In genomic region chr18:76822510-76823165, GRCh38 we compare ENCODE assay signal across 8 cellular contexts. TPM values are rescaled to one million over a fixed set of nuclear protein-coding genes. Genes with fewer than 3 reads are reported as not detected.
DNase-seq lines count a peak whose midpoint lies in the region; ATAC-seq, FAIRE-seq and TF ChIP-seq lines count a peak whose summit lies in the region.

Gene ZNF236, plus strand, starts transcription at chr18:76822557. Its CDS starts 51 bp downstream, at chr18:76822608.

- peaks cover 13% of the 10 kb centered on the region for H3K4me1 ChIP-seq in HAP-1
- H3K4me1 ChIP-seq in GM12878 (ENCODE audit: control insufficient read depth, insufficient read depth, low read length): peaks cover 16% of the 10 kb centered on the region
- H3K4me1 ChIP-seq in iPS DF 6.9 (ENCODE audit: control insufficient read depth, insufficient read depth, low read length): no peaks in the 10 kb centered on the region
- H3K4me1 ChIP-seq in gastrocnemius medialis: peaks cover 14 to 20% of the 10 kb centered on the region in 2 donors

- no peaks in the 10 kb centered on the region for H4K20me1 ChIP-seq in GM12878 (ENCODE audit: control insufficient read depth, insufficient read depth)

- SMC1A ChIA-PET in GM12878 (lab: Charles Lee; ENCODE audit: uncharacterized antibody, unreplicated experiment): interaction anchor here (1.9 kb wide), 1 partner anchor 19 kb away, joined by 12 read pairs; no protein-coding TSS in a partner anchor

- intact Hi-C loops in GM12878 (cut with micrococcal nuclease; ENCODE audit: unreplicated experiment): loop anchor here (5.0 to 10.0 kb wide), 3 partner anchors 235 to 328 kb away; partner anchors contain the start of gene ZNF516
- intact Hi-C loops in gastrocnemius medialis (cut with DNase I; ENCODE audit: low total_unique reads): loop anchor here (5.0 kb wide), 1 partner anchor 335 kb away; no protein-coding TSS in a partner anchor

- BruUV-seq in GM12878 (replicated peaks; lab: Mats Ljungman, UMichigan): no TSS peak

- no peak for TF ChIP-seq EP300 in GM12878 (IDR thresholded peaks at IDR 0.05; ENCODE audit: borderline replicate concordance in 1 of 2, control insufficient read depth in 1 of 2, low read depth in 2 of 2, low read length in 2 of 2)

- no peak for FAIRE-seq in GM12878 (lab: Jason Lieb, UNC)

- no peak for TF ChIP-seq RAD21 in GM12878 (IDR thresholded peaks at IDR 0.05; ENCODE audit: insufficient read depth, low read depth, low read length)

- POLR2A ChIA-PET in GM12878 (lab: Charles Lee): interaction anchor here (0.6 kb wide), 1 partner anchor 12 kb away, joined by 3 read pairs; no protein-coding TSS in a partner anchor

- RAD21 ChIA-PET in GM12878 (lab: Charles Lee; ENCODE audit: unreplicated experiment): interaction anchor here (1.0 kb wide), 1 partner anchor 141 kb away, joined by 3 read pairs; no protein-coding TSS in a partner anchor

- DNase-seq in GM12864 (ENCODE audit: low read depth): no peak
- peak; percentile 46 to 79 for DNase-seq in HAP-1 (ENCODE audit: low spot score in 2 of 2)
- peak; percentile 75 for DNase-seq in MG63
- DNase-seq in T-helper 9 cell: peak; percentile 50
- DNase-seq in GM12878 (ENCODE audit: low read depth, low spot score): no peak
- no peak for DNase-seq in iPS DF 6.9 (ENCODE audit: low read depth, low spot score)
- peak; percentile 47 to 60 for DNase-seq in gastrocnemius medialis
- DNase-seq in OCI-M2 (lab: John Stamatoyannopoulos, UW; ENCODE audit: unreplicated experiment): no peak

- in situ Hi-C loops in HAP-1 (cut with MboI; ENCODE audit: low sequenced_read_pairs): no loop called here
- in situ Hi-C loops in GM12878 (cut with MboI): no loop called here
- in situ Hi-C loops in gastrocnemius medialis (cut with MboI; ENCODE audit: low sequenced_read_pairs in 4 of 4): loop anchor here in 1 of 4 donors (25.0 kb wide), 1 partner anchor 165 kb away; no protein-coding TSS in a partner anchor

- TF ChIP-seq CTCF in GM12864 (IDR thresholded peaks at IDR 0.05; ENCODE audit: low read depth, low read length, missing control alignments): no peak
- no peak for TF ChIP-seq CTCF in GM12878 (IDR thresholded peaks at IDR 0.05 in 2 of 3, conservative IDR thresholded peaks at IDR 0.05 in 1 of 3; ENCODE audit: control insufficient read depth in 2 of 3, extremely low read depth in 1 of 3, insufficient read depth in 1 of 3, low read depth in 3 of 3, low read length in 3 of 3)
- TF ChIP-seq CTCF in gastrocnemius medialis (IDR thresholded peaks at IDR 0.05 in 4 of 5, conservative IDR thresholded peaks at IDR 0.05 in 1 of 5): no peak

- H3K4me3 ChIP-seq in GM12864 (ENCODE audit: low read depth, low read length): peak within 1 kb of the TSS; percentile 88
- H3K4me3 ChIP-seq in HAP-1: peak within 1 kb of the TSS; percentile 77
- peak within 1 kb of the TSS; percentile 89 for H3K4me3 ChIP-seq in MG63
- peak within 1 kb of the TSS; percentile 100 for H3K4me3 ChIP-seq in GM12878
- peak within 1 kb of the TSS; percentile 100 for H3K4me3 ChIP-seq in iPS DF 6.9 (ENCODE audit: low read length)
- H3K4me3 ChIP-seq in gastrocnemius medialis: peak within 1 kb of the TSS; percentile 77 to 97 (median 86)

- H3K9ac ChIP-seq in GM12878 (ENCODE audit: control insufficient read depth, insufficient read depth, low read length): peak within 1 kb of the TSS; percentile 94

- 2% methylated on average over 30 of the region's 113 CpGs for WGBS in GM12878 (ENCODE audit: insufficient coverage, insufficient replicate concordance, low lambda C conversion rate, missing lambda C conversion rate)
- no CpG with 5 or more reads among the region's 113 CpGs for WGBS in iPS DF 6.9 (ENCODE audit: insufficient coverage, insufficient read length)

- H3K79me2 ChIP-seq in GM12878 (ENCODE audit: control insufficient read depth, insufficient read depth, low read length): peaks cover 87% of the 10 kb centered on the region

- H3K27ac ChIP-seq in GM12878 (ENCODE audit: control insufficient read depth, insufficient read depth) (peak within 1 kb of the TSS; percentile 95), iPS DF 6.9 (ENCODE audit: low read length) (no peak within 1 kb of the TSS), gastrocnemius medialis (peak within 1 kb of the TSS; percentile 89 to 100 (median 94))

- H3K36me3 ChIP-seq in HAP-1 (replicated peaks): peaks cover 5% of the 10 kb centered on the region
- H3K36me3 ChIP-seq in MG63: peaks cover 8% of the 10 kb centered on the region
- H3K36me3 ChIP-seq in GM12878 (ENCODE audit: control insufficient read depth in 2 of 2, insufficient read depth in 2 of 2, low read length in 1 of 2): no peaks in the 10 kb centered on the region
- no peaks in the 10 kb centered on the region for H3K36me3 ChIP-seq in iPS DF 6.9 (ENCODE audit: control insufficient read depth, insufficient read depth, low read length)
- H3K36me3 ChIP-seq in gastrocnemius medialis: no peaks in the 10 kb centered on the region

- H3K4me2 ChIP-seq in GM12878 (ENCODE audit: control insufficient read depth, insufficient read depth): peak within 1 kb of the TSS; percentile 89

- peak; percentile 76 for TF ChIP-seq POLR2A in GM12878 (IDR thresholded peaks at IDR 0.05; ENCODE audit: low read depth, low read length)
- peak; percentile 74 to 76 for TF ChIP-seq POLR2A in gastrocnemius medialis (IDR thresholded peaks at IDR 0.05)

- H2AFZ ChIP-seq in GM12878 (ENCODE audit: control insufficient read depth, low read depth, low read length): peak within 1 kb of the TSS; percentile 71

- peak; percentile 47 for ATAC-seq in GM12878
- ATAC-seq in gastrocnemius medialis: peak; percentile 73 to 78

- H3K27me3 ChIP-seq in HAP-1 (ENCODE audit: low read depth) (no peaks in the 10 kb centered on the region), MG63 (no peaks in the 10 kb centered on the region), GM12878 (replicated peaks in 1 of 2; ENCODE audit: control insufficient read depth in 2 of 2, insufficient read depth in 2 of 2, low read length in 1 of 2) (no peaks in the 10 kb centered on the region), iPS DF 6.9 (ENCODE audit: control insufficient read depth, insufficient read depth, low read length) (no peaks in the 10 kb centered on the region), gastrocnemius medialis (no peaks in the 10 kb centered on the region)

- H3K9me3 ChIP-seq in HAP-1: no peaks in the 10 kb centered on the region
- no peaks in the 10 kb centered on the region for H3K9me3 ChIP-seq in MG63
- no peaks in the 10 kb centered on the region for H3K9me3 ChIP-seq in GM12878 (replicated peaks; ENCODE audit: control insufficient read depth, insufficient read depth, low read length)
- H3K9me3 ChIP-seq in iPS DF 6.9 (ENCODE audit: control insufficient read depth, insufficient read depth, low read length): no peaks in the 10 kb centered on the region
- H3K9me3 ChIP-seq in gastrocnemius medialis: no peaks in the 10 kb centered on the region

- CTCF ChIA-PET in GM12878 (lab: Yijun Ruan, JAX): interaction anchor here (1.3 to 3.4 kb wide), 2 partner anchors 17 to 20 kb away, joined by 4 to 33 read pairs; no protein-coding TSS in a partner anchor

TF ChIP-seq in GM12878, 131 proteins besides CTCF, POLR2A, EP300 and RAD21 (continues in another document):
- no peak for TF ChIP-seq ZBTB40 (IDR thresholded peaks at IDR 0.05; ENCODE audit: borderline replicate concordance)
- TF ChIP-seq POU2F2 (IDR thresholded peaks at IDR 0.05; ENCODE audit: borderline replicate concordance, low read depth, low read length): peak; percentile 48; the same call in 2 of the 3 replicates

RNA-seq across cellular contexts. Expression of gene ZNF236, which starts in this region (rescaled TPM):
- total RNA-seq in MG63 (2014; rRNA removed; shearing (Covaris generic); ENCODE audit: low replicate concordance): 4.4 and 43.2 TPM in 2 replicates
- 66.1 and 67.1 TPM in 2 replicates for total RNA-seq in GM12878 (2013; cell fraction: nucleolus; rRNA removed)
- 7.6 and 8.2 TPM in 2 replicates for total RNA-seq in GM12878 (2014; rRNA removed)
- 7.1 and 8.2 TPM in 2 replicates for total RNA-seq in GM12878 (2014; rRNA removed; fragmentation: Illumina TruSeq; extraction: Trizol)
- 14.4 and 15.0 TPM in 2 replicates for total RNA-seq in GM12878 (2021)
- 2.4 TPM for polyA plus RNA-seq in GM12878 (2011; ENCODE audit: low read depth)
- polyA plus RNA-seq in GM12878 (2011; rRNA removed): 4.6 and 6.0 TPM in 2 replicates
- 4.5 and 5.1 TPM in 2 replicates for polyA plus RNA-seq in GM12878 (2011; cell fraction: cytosol; rRNA removed)
- polyA plus RNA-seq in GM12878 (2011; cell fraction: nucleus; rRNA removed): 24.3 and 24.5 TPM in 2 replicates
- polyA plus RNA-seq in GM12878 (2012): 3.1 and 4.3 TPM in 2 replicates
- 5.3 and 5.4 TPM in 2 replicates for polyA plus RNA-seq in GM12878 (2014; fragmentation: Illumina TruSeq; extraction: Trizol)
- polyA plus RNA-seq in GM12878 (2014; fragmentation: Nextera tagmentation; extraction: Ambion mirVana): 1 to 10 TPM; 1.0 to 1.3 TPM
- polyA plus RNA-seq in GM12878 (2014; rRNA removed): 6.1 and 6.5 TPM in 2 replicates
- polyA plus RNA-seq in GM12878 (2016; fragmentation: Nextera tagmentation; extraction: Ambion mirVana): 1 to 10 TPM; 5.7 to 5.8 TPM
- 31.3 and 34.7 TPM in 2 replicates for polyA minus RNA-seq in GM12878 (2011; rRNA and poly(A)+ RNA removed)
- 8.6 and 13.2 TPM in 2 replicates for polyA minus RNA-seq in GM12878 (2011; cell fraction: cytosol; rRNA and poly(A)+ RNA removed)
- 48.0 and 85.9 TPM in 2 replicates for polyA minus RNA-seq in GM12878 (2011; cell fraction: nucleus; rRNA and poly(A)+ RNA removed)
- 1 to 10 TPM; 6.2 to 7.1 (median 6.5) TPM for total RNA-seq in gastrocnemius medialis

Comparison
In these comparisons a context has a peak if more than half of its experiments do, and no peak if none do; other contexts are left out.
1. DNase-seq: peak in HAP-1 (2 of 2), MG63 (single experiment), T-helper 9 cell (single experiment) and gastrocnemius medialis (2 of 2); none in GM12864 (single experiment), GM12878 (single experiment), iPS DF 6.9 (single experiment) and OCI-M2 (single experiment).
2. Peak in every context shown above with its lines, with median percentiles within 50 percentile points of each other: H3K4me3 ChIP-seq.